Comparison of ENCODE assay signal across 8 cellular contexts in genomic region chr17:40191237-40192208, GRCh38. TPM values are rescaled to one million over a fixed set of nuclear protein-coding genes. Genes with fewer than 3 reads are reported as not detected.
DNase-seq lines count a peak whose midpoint lies in the region; ATAC-seq and TF ChIP-seq lines count a peak whose summit lies in the region.

No MANE protein-coding gene starts in this region.

- H3K4me3 Mint-ChIP-seq in activated T-cell treated with anti-CD3 and anti-CD28 coated beads, Interleukin-2, amount 50 U/mL, for 4 hours, result peak overlapping the region; percentile 89
- H3K4me3 Mint-ChIP-seq in naive B cell, result peak overlapping the region; percentile 94 to 98 (median 96)
- peak overlapping the region; percentile 82 for H3K4me3 Mint-ChIP-seq in stimulated activated effector memory CD8-positive, alpha-beta T cell treated with anti-CD3 and anti-CD28 coated beads, Interleukin-12 subunit alpha, Interleukin-12 subunit beta, amount 100 ng/mL, for 72 hours

- H3K36me3 Mint-ChIP-seq in activated T-cell treated with anti-CD3 and anti-CD28 coated beads, Interleukin-2, amount 50 U/mL, for 4 hours (ENCODE audit: insufficient read depth), result no peaks in the 10 kb centered on the region
- H3K36me3 Mint-ChIP-seq in naive B cell, result no peaks in the 10 kb centered on the region
- no peaks in the 10 kb centered on the region for H3K36me3 Mint-ChIP-seq in stimulated activated effector memory CD8-positive, alpha-beta T cell treated with anti-CD3 and anti-CD28 coated beads, Interleukin-12 subunit alpha, Interleukin-12 subunit beta, amount 100 ng/mL, for 72 hours

- no peaks in the 10 kb centered on the region for H4K20me1 ChIP-seq in fibroblast of lung (ENCODE audit: control insufficient read depth, extremely low read depth, insufficient read depth, low read length)

- H3K79me2 ChIP-seq in fibroblast of lung (ENCODE audit: control insufficient read depth, insufficient read depth, low read length), result no peaks in the 10 kb centered on the region

- peak overlapping the region; percentile 81 for H2AFZ ChIP-seq in fibroblast of lung (ENCODE audit: low read length)

- H3K4me2 ChIP-seq in fibroblast of lung (ENCODE audit: extremely low read depth, insufficient read depth, low read length), result peak overlapping the region; percentile 78

- TF ChIP-seq CTCF in GM12874 (IDR thresholded peaks at IDR 0.05; ENCODE audit: insufficient read depth, low read depth, low read length) (peak; percentile 89), fibroblast of lung (conservative IDR thresholded peaks at IDR 0.05 in 1 of 2, IDR thresholded peaks at IDR 0.05 in 1 of 2; ENCODE audit: low read depth in 1 of 2, low read length in 2 of 2) (peak; percentile 57 to 78)

- H3K27me3 Mint-ChIP-seq in activated T-cell treated with anti-CD3 and anti-CD28 coated beads, Interleukin-2, amount 50 U/mL, for 4 hours (ENCODE audit: low read depth), result no peaks in the 10 kb centered on the region
- H3K27me3 Mint-ChIP-seq in naive B cell, result peaks cover 0 to 6% (median 3%) of the 10 kb centered on the region in 3 donors

- DNase-seq in NOMO-1 treated with dmso at 0.1 percent for 144 hours (lab: John Stamatoyannopoulos, UW; ENCODE audit: unreplicated experiment) (peak; percentile 39), fibroblast of lung (ENCODE audit: low read depth in 2 of 2) (peak; percentile 78 to 79), naive B cell (peak; percentile 67), UCSD-AML1 (lab: John Stamatoyannopoulos, UW; ENCODE audit: unreplicated experiment) (no peak)
- DNase-seq in activated T-cell treated with anti-CD3 and anti-CD28 coated beads, Interleukin-2, amount 50 U/mL, for 4 hours, result peak; percentile 55
- peak; percentile 58 to 83 for DNase-seq in stimulated activated effector memory CD8-positive, alpha-beta T cell treated with anti-CD3 and anti-CD28 coated beads, Interleukin-12 subunit alpha, Interleukin-12 subunit beta, amount 100 ng/mL, for 72 hours (ENCODE audit: low spot score in 2 of 2)

- H3K27ac ChIP-seq in fibroblast of lung (ENCODE audit: insufficient read depth, low read length), result no peak overlapping the region

- H3K27ac Mint-ChIP-seq in naive B cell, result peak overlapping the region in 5 of 6 donors; percentile 57 to 87 (median 81)
- H3K27ac Mint-ChIP-seq in stimulated activated effector memory CD8-positive, alpha-beta T cell treated with anti-CD3 and anti-CD28 coated beads, Interleukin-12 subunit alpha, Interleukin-12 subunit beta, amount 100 ng/mL, for 72 hours, result peak overlapping the region; percentile 65

- H3K9me3 Mint-ChIP-seq in activated T-cell treated with anti-CD3 and anti-CD28 coated beads, Interleukin-2, amount 50 U/mL, for 4 hours, result no peaks in the 10 kb centered on the region
- H3K9me3 Mint-ChIP-seq in naive B cell, result no peaks in the 10 kb centered on the region
- no peaks in the 10 kb centered on the region for H3K9me3 Mint-ChIP-seq in stimulated activated effector memory CD8-positive, alpha-beta T cell treated with anti-CD3 and anti-CD28 coated beads, Interleukin-12 subunit alpha, Interleukin-12 subunit beta, amount 100 ng/mL, for 72 hours

- H3K4me1 Mint-ChIP-seq in activated T-cell treated with anti-CD3 and anti-CD28 coated beads, Interleukin-2, amount 50 U/mL, for 4 hours (ENCODE audit: low read depth), result peaks cover 6% of the 10 kb centered on the region
- H3K4me1 Mint-ChIP-seq in naive B cell, result peaks cover 8 to 19% (median 11%) of the 10 kb centered on the region in 3 donors
- H3K4me1 Mint-ChIP-seq in stimulated activated effector memory CD8-positive, alpha-beta T cell treated with anti-CD3 and anti-CD28 coated beads, Interleukin-12 subunit alpha, Interleukin-12 subunit beta, amount 100 ng/mL, for 72 hours, result peaks cover 5% of the 10 kb centered on the region

- no peaks in the 10 kb centered on the region for H3K27me3 ChIP-seq in fibroblast of lung (ENCODE audit: control insufficient read depth, insufficient read depth, low read length)

- peak overlapping the region; percentile 42 for H3K9ac ChIP-seq in fibroblast of lung (ENCODE audit: insufficient read depth, low read length)

- ATAC-seq in HG03045 (IDR thresholded peaks at IDR 0.05; ENCODE audit: unreplicated experiment) (peak; percentile 57), naive B cell (ENCODE audit: low read depth in 2 of 2) (peak; percentile 89)
- ATAC-seq in activated T-cell treated with anti-CD3 and anti-CD28 coated beads, Interleukin-2, amount 50 U/mL, for 4 hours, result peak; percentile 88 to 89
- peak; percentile 90 for ATAC-seq in stimulated activated effector memory CD8-positive, alpha-beta T cell treated with anti-CD3 and anti-CD28 coated beads, Interleukin-12 subunit alpha, Interleukin-12 subunit beta, amount 100 ng/mL, for 72 hours

- H3K9me3 ChIP-seq in fibroblast of lung (ENCODE audit: control insufficient read depth, insufficient read depth, low read depth, low read length), result no peaks in the 10 kb centered on the region

- H3K4me1 ChIP-seq in fibroblast of lung (ENCODE audit: control insufficient read depth, extremely low read depth, insufficient read depth, low read length), result peaks cover 6% of the 10 kb centered on the region

- H3K36me3 ChIP-seq in fibroblast of lung (ENCODE audit: control insufficient read depth, insufficient read depth, low read length), result peaks cover 4% of the 10 kb centered on the region

- peak overlapping the region; percentile 36 to 57 (median 56) for H3K4me3 ChIP-seq in fibroblast of lung (replicated peaks in 1 of 4; ENCODE audit: control extremely low read depth in 1 of 4, insufficient read depth in 1 of 4, low read depth in 3 of 4, low read length in 4 of 4)

RNA-seq across cellular contexts. Expression of gene RAPGEFL1, which starts 14.3 kb away (rescaled TPM):
- total RNA-seq in activated T-cell treated with anti-CD3 and anti-CD28 coated beads, Interleukin-2, amount 50 U/mL, for 4 hours, result 1 to 10 TPM; 5.7 to 6.7 (median 6.1) TPM
- 1.2 and 1.3 TPM in 2 replicates for total RNA-seq in fibroblast of lung
- polyA plus RNA-seq in fibroblast of lung (1.6 and 1.7 TPM in 2 replicates), naive B cell (ENCODE audit: low read depth in 6 of 6) (under 1 TPM in 4 of 6 donors, not detected in 2; 0.10 to 0.56 (median 0.43) TPM)
- polyA plus RNA-seq in fibroblast of lung (2012), result 1.1 and 1.8 TPM in 2 replicates
- polyA minus RNA-seq in fibroblast of lung (ENCODE audit: low replicate concordance), result 5.5 and 10.5 TPM in 2 replicates

RNA-seq across cellular contexts. Expression of gene WIPF2, which starts 27.6 kb away (rescaled TPM):
- 10 to 100 TPM; 21.3 to 24.6 (median 22.1) TPM for total RNA-seq in activated T-cell treated with anti-CD3 and anti-CD28 coated beads, Interleukin-2, amount 50 U/mL, for 4 hours
- total RNA-seq in fibroblast of lung, result 4.6 and 7.6 TPM in 2 replicates
- polyA plus RNA-seq in fibroblast of lung, result 9.1 and 11.1 TPM in 2 replicates
- 19.8 and 23.5 TPM in 2 replicates for polyA plus RNA-seq in fibroblast of lung (2012)
- polyA minus RNA-seq in fibroblast of lung (ENCODE audit: low replicate concordance), result 13.3 and 31.0 TPM in 2 replicates
- polyA plus RNA-seq in naive B cell (ENCODE audit: low read depth in 6 of 6), result 10 to 100 TPM in 3 of 6 donors, 1 to 10 TPM in 3; 2.9 to 11.4 (median 9.2) TPM

RNA-seq across cellular contexts. Expression of gene CASC3, which starts 51.2 kb away (rescaled TPM):
- total RNA-seq in activated T-cell treated with anti-CD3 and anti-CD28 coated beads, Interleukin-2, amount 50 U/mL, for 4 hours, result 100 to 1,000 TPM; 100 to 108 (median 103) TPM
- 24.9 and 26.8 TPM in 2 replicates for total RNA-seq in fibroblast of lung
- 38.8 and 45.7 TPM in 2 replicates for polyA plus RNA-seq in fibroblast of lung
- polyA plus RNA-seq in fibroblast of lung (2012), result 37.0 and 38.7 TPM in 2 replicates
- polyA minus RNA-seq in fibroblast of lung (ENCODE audit: low replicate concordance), result 48.8 and 56.0 TPM in 2 replicates
- polyA plus RNA-seq in naive B cell (ENCODE audit: low read depth in 6 of 6), result 10 to 100 TPM; 31.8 to 60.5 (median 44.5) TPM
